Comparison of ENCODE assay signal across 8 cellular contexts in genomic region chrX:103686199-103687072, GRCh38. TPM values are rescaled to one million over a fixed set of nuclear protein-coding genes. Genes with fewer than 3 reads are reported as not detected.
DNase-seq lines count a peak whose midpoint lies in the region; ATAC-seq and TF ChIP-seq lines count a peak whose summit lies in the region.

Gene MORF4L2 (minus strand): TSS chrX:103686699. CDS start chrX:103677027, 9,672 bp downstream.

- peak; percentile 93 for ATAC-seq in GM18499 (IDR thresholded peaks at IDR 0.05; ENCODE audit: insufficient read depth, unreplicated experiment)
- ATAC-seq in HG02938 (IDR thresholded peaks at IDR 0.05; ENCODE audit: unreplicated experiment), result peak; percentile 94
- peak; percentile 95 to 96 for ATAC-seq in right cardiac atrium
- peak; percentile 92 for ATAC-seq in aorta (ENCODE audit: low FRiP score)

- WGBS in right cardiac atrium, result 0% methylated on average over 37 of the region's 37 CpGs
- WGBS in aorta, 2 donors, result 0 to 28% methylated on average over 37 of the region's 37 CpGs

- H3K4me3 ChIP-seq in ascending aorta (peak within 1 kb of the TSS; percentile 58 to 63), right cardiac atrium (ENCODE audit: low read length) (peak within 1 kb of the TSS; percentile 90), aorta (ENCODE audit: low read length in 2 of 2) (peak within 1 kb of the TSS; percentile 49 to 90)

- H3K4me1 ChIP-seq in ascending aorta, result no peaks in the 10 kb centered on the region
- no peaks in the 10 kb centered on the region for H3K4me1 ChIP-seq in right cardiac atrium (ENCODE audit: control insufficient read depth, insufficient read depth, low read length)
- H3K4me1 ChIP-seq in aorta (ENCODE audit: control insufficient read depth in 1 of 2, insufficient read depth in 2 of 2, low read length in 2 of 2), result no peaks in the 10 kb centered on the region

- peak; percentile 91 to 95 for DNase-seq in NCI-H187 (lab: John Stamatoyannopoulos, UW)
- peak; percentile 50 to 98 (median 84) for DNase-seq in T-helper 2 cell
- DNase-seq in ascending aorta (ENCODE audit: low spot score in 2 of 2), result peak; percentile 93 to 97
- DNase-seq in right cardiac atrium, result peak; percentile 90 to 94 (median 93)
- peak; percentile 95 for DNase-seq in putamen (ENCODE audit: low spot score)
- DNase-seq in aorta, result peak; percentile 92 to 94

- peak within 1 kb of the TSS; percentile 89 to 91 for H3K27ac ChIP-seq in ascending aorta
- H3K27ac ChIP-seq in right cardiac atrium (ENCODE audit: low read length), result peak within 1 kb of the TSS; percentile 99
- H3K27ac ChIP-seq in aorta (ENCODE audit: low read depth in 1 of 2, low read length in 2 of 2), result peak within 1 kb of the TSS in 1 of 2 donors; percentile 99

- intact Hi-C loops in ascending aorta (cut with DNase I), result loop anchor here (2.0 to 10.0 kb wide), 7 partner anchors 58 to 1754 kb away; partner anchors contain the start of genes RAB9B, SLC25A53, TCEAL1 and TCEAL3
- intact Hi-C loops in right cardiac atrium (cut with DNase I), result loop anchor here in 1 of 4 donors (10.0 kb wide), 1 partner anchor 152 kb away; no protein-coding TSS in a partner anchor
- intact Hi-C loops in aorta (cut with DNase I), result loop anchor here (2.0 to 5.0 kb wide), 3 partner anchors 131 to 156 kb away; no protein-coding TSS in a partner anchor

- H3K9me3 ChIP-seq in ascending aorta (no peaks in the 10 kb centered on the region), right cardiac atrium (ENCODE audit: control insufficient read depth, low read length) (no peaks in the 10 kb centered on the region), aorta (ENCODE audit: control insufficient read depth, low read length) (no peaks in the 10 kb centered on the region)

- no peaks in the 10 kb centered on the region for H3K27me3 ChIP-seq in ascending aorta
- no peaks in the 10 kb centered on the region for H3K27me3 ChIP-seq in right cardiac atrium (ENCODE audit: control insufficient read depth, insufficient read depth)
- H3K27me3 ChIP-seq in aorta (ENCODE audit: control insufficient read depth in 1 of 2, insufficient read depth in 2 of 2, low read length in 1 of 2), result no peaks in the 10 kb centered on the region

- peaks cover 7 to 16% of the 10 kb centered on the region in 2 donors for H3K36me3 ChIP-seq in ascending aorta
- peaks cover 0 to 2% of the 10 kb centered on the region in 2 donors for H3K36me3 ChIP-seq in aorta (ENCODE audit: control insufficient read depth in 1 of 2, insufficient read depth in 2 of 2, low read length in 1 of 2)

- TF ChIP-seq CTCF in ascending aorta (IDR thresholded peaks at IDR 0.05), result no peak

RNA-seq across cellular contexts. Expression of gene MORF4L2, which starts in this region (rescaled TPM):
- 211 TPM for total RNA-seq in ascending aorta
- total RNA-seq in right cardiac atrium, result 100 to 1,000 TPM; 187 to 269 (median 217) TPM
- 265 TPM for polyA plus RNA-seq in right cardiac atrium
- total RNA-seq in aorta, result 100 to 1,000 TPM; 214 to 399 TPM
- polyA plus RNA-seq in aorta, result 100 to 1,000 TPM; 651 to 791 TPM
